8 cellular contexts compared by ENCODE assay signal in the genomic region with DNA sequence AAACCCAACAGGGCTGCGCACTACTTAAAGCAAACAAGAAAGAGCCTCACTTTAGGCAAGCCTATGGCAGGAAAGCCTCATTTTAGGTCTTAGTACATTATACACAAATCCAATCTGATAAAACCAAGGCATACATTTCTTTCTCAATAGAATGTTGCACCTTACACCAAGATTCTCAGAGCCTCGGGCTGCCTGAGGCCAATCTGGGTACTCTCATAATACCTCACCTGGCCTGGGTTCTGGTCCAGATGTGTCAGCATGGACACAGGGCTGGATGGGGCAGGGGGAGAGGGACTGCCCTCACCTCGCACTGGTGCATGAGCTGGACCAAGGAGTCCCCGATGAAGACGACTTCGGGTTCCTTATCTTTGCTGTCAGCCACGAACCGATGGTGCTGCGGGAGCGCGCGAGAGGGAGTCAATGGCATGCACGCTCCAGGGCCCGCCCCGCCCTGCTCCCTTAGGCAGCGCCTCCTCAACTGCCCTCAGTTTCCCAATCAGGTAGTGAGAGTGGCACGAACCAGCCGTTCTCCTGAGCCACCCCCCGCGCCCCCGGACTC. TPM values are rescaled to one million over a fixed set of nuclear protein-coding genes. Genes with fewer than 3 reads are reported as not detected.
DNase-seq lines count a peak whose midpoint lies in the region; ATAC-seq and TF ChIP-seq lines count a peak whose summit lies in the region.

A gene with protein sequence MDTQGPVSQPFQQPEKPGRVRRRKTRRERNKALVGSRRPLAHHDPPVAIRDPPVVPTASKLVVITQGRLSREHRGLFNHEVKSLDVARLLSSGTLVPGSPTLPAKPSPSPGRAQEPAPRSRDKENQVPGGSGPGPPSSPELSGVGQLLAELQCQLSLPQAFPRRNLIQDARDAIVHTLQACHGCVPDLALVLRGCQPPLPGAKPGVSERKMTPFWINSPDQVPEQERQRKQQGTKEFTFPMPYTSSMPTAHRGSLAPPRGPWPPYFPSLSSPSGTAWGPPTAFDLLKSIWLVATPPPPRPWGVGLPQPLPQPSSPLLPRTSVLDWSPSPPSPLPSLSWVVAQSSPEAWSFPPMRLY (plus strand): TSS at position 487 of the 559 bp plus-strand sequence. CDS start 7,453 bp downstream, outside the sequence.

- POLR2A ChIA-PET in MCF 10A (lab: Yijun Ruan, JAX) (interaction anchor here (0.5 to 2.3 kb wide), 11 partner anchors 8 to 79 kb away, joined by 3 to 11 read pairs (median 4); partner anchors contain the start of gene GSK3A), GM10248 (lab: Yijun Ruan, JAX) (interaction anchor here (0.7 kb wide), 1 partner anchor 74 kb away, joined by 4 read pairs; no protein-coding TSS in a partner anchor)

- CTCF ChIA-PET in MCF 10A (lab: Yijun Ruan, JAX) (interaction anchor here (0.6 to 1.8 kb wide), 5 partner anchors 20 to 294 kb away, joined by 3 to 8 read pairs (median 3); no protein-coding TSS in a partner anchor), GM10248 (lab: Yijun Ruan, JAX) (interaction anchor here (1.0 kb wide), 1 partner anchor 14 kb away, joined by 3 read pairs; no protein-coding TSS in a partner anchor)

- peak within 1 kb of the TSS; percentile 57 for H3K27ac Mint-ChIP-seq in MCF 10A (ENCODE audit: low read depth, unreplicated experiment)

- WGBS in liver = 21% methylated on average over 21 of the region's 21 CpGs
- WGBS in thyroid gland, 2 donors = 12 to 25% methylated on average over 6 to 17 of the region's 21 CpGs

- H3K4me1 ChIP-seq in liver (ENCODE audit: control insufficient read depth in 4 of 4, insufficient read depth in 4 of 4, low read length in 3 of 4) (peaks cover 2 to 22% (median 7%) of the 10 kb centered on the region in 4 donors), thyroid gland (peaks cover 6 to 11% of the 10 kb centered on the region in 2 donors)

- DNase-seq in activated CD4-positive, alpha-beta T cell treated with anti-CD3 and anti-CD28 coated beads for 48 hours = peak; percentile 51
- DNase-seq in activated CD4-positive, alpha-beta T cell treated with anti-CD3 and anti-CD28 coated beads, Interleukin-2, amount 50 U/mL, for 1 hour = no peak
- DNase-seq in MG63 (no peak), MCF 10A (ENCODE audit: unreplicated experiment) (no peak), thyroid gland (no peak), GM10248 (ENCODE audit: extremely low spot score) (no peak)

- H3K4me3 ChIP-seq in MG63 = peak within 1 kb of the TSS; percentile 64
- peak within 1 kb of the TSS; percentile 61 to 75 (median 67) for H3K4me3 ChIP-seq in liver (ENCODE audit: low read depth in 1 of 3, low read length in 3 of 3)
- peak within 1 kb of the TSS in 2 of 3 donors; percentile 1 to 42 for H3K4me3 ChIP-seq in thyroid gland (replicated peaks in 1 of 3)

- H3K27ac ChIP-seq in liver (ENCODE audit: low read depth in 1 of 2, low read length in 2 of 2) (peak within 1 kb of the TSS in 1 of 2 donors; percentile 50), thyroid gland (peak within 1 kb of the TSS in 1 of 3 donors; percentile 40)

- no peaks in the 10 kb centered on the region for H3K27me3 ChIP-seq in MG63
- no peaks in the 10 kb centered on the region for H3K27me3 ChIP-seq in liver (ENCODE audit: control insufficient read depth in 4 of 4, insufficient read depth in 4 of 4, low read length in 3 of 4)
- no peaks in the 10 kb centered on the region for H3K27me3 ChIP-seq in thyroid gland

- ATAC-seq in GM21737 (IDR thresholded peaks at IDR 0.05; ENCODE audit: unreplicated experiment) = no peak

- no peaks in the 10 kb centered on the region for H3K27me3 Mint-ChIP-seq in MCF 10A (ENCODE audit: insufficient read depth, unreplicated experiment)

- H3K9me3 ChIP-seq in MG63 (no peaks in the 10 kb centered on the region), liver (ENCODE audit: control insufficient read depth in 4 of 4, low read length in 3 of 4) (no peaks in the 10 kb centered on the region), thyroid gland (no peaks in the 10 kb centered on the region)

- H3K4me1 Mint-ChIP-seq in MCF 10A (ENCODE audit: insufficient read depth, unreplicated experiment) = peaks cover 11% of the 10 kb centered on the region

- H3K36me3 ChIP-seq in MG63 = peaks cover 4% of the 10 kb centered on the region
- H3K36me3 ChIP-seq in liver (ENCODE audit: control insufficient read depth in 4 of 4, insufficient read depth in 3 of 4, low read depth in 1 of 4, low read length in 3 of 4) = no peaks in the 10 kb centered on the region
- H3K36me3 ChIP-seq in thyroid gland = no peaks in the 10 kb centered on the region

- TF ChIP-seq POLR2A in thyroid gland (IDR thresholded peaks at IDR 0.05) = no peak

- no peaks in the 10 kb centered on the region for H3K9me3 Mint-ChIP-seq in MCF 10A (ENCODE audit: unreplicated experiment)

- BruUV-seq in MCF 10A (replicated peaks; lab: Mats Ljungman, UMichigan) = no TSS peak

- H3K9ac ChIP-seq in liver (ENCODE audit: low read depth in 1 of 2, low read length in 2 of 2) = no peak within 1 kb of the TSS

- no peak for TF ChIP-seq RAD21 in liver (IDR thresholded peaks at IDR 0.05)

- peak within 1 kb of the TSS; percentile 90 for H3K4me3 Mint-ChIP-seq in MCF 10A (ENCODE audit: unreplicated experiment)

- no peak for TF ChIP-seq CTCF in MCF 10A (IDR thresholded peaks at IDR 0.05; ENCODE audit: unreplicated experiment)
- no peak for TF ChIP-seq CTCF in liver (IDR thresholded peaks at IDR 0.05; ENCODE audit: low read depth, low read length, missing input control)
- no peak for TF ChIP-seq CTCF in thyroid gland (IDR thresholded peaks at IDR 0.05)
- no peak for TF ChIP-seq CTCF in GM10248 (IDR thresholded peaks at IDR 0.05; ENCODE audit: control extremely low read depth, extremely low read depth, low read depth, missing control alignments)

- peaks cover 9% of the 10 kb centered on the region for H3K36me3 Mint-ChIP-seq in MCF 10A (ENCODE audit: insufficient read depth, unreplicated experiment)

- intact Hi-C loops in MCF 10A (cut with micrococcal nuclease) (no loop called here), thyroid gland (cut with DNase I) (no loop called here)

TF ChIP-seq in liver, 16 proteins besides CTCF, POLR2A, EP300 and RAD21 (continues in another document):
- no peak for TF ChIP-seq FOXA1 (IDR thresholded peaks at IDR 0.05)
- no peak for TF ChIP-seq TAF1 (conservative IDR thresholded peaks at IDR 0.05)
- TF ChIP-seq HNF4G (IDR thresholded peaks at IDR 0.05) = no peak
- no peak for TF ChIP-seq HNF4A (conservative IDR thresholded peaks at IDR 0.05)
- TF ChIP-seq YY1 (IDR thresholded peaks at IDR 0.05) = no peak
- no peak for TF ChIP-seq GABPA (IDR thresholded peaks at IDR 0.05 in 1 of 2, conservative IDR thresholded peaks at IDR 0.05 in 1 of 2)
- TF ChIP-seq FOXA2 (IDR thresholded peaks at IDR 0.05) = no peak
- no peak for TF ChIP-seq NR2F2 (IDR thresholded peaks at IDR 0.05)
- TF ChIP-seq ATF3 (IDR thresholded peaks at IDR 0.05) = no peak
- no peak for TF ChIP-seq JUND (IDR thresholded peaks at IDR 0.05)
- TF ChIP-seq EGR1 (IDR thresholded peaks at IDR 0.05; ENCODE audit: low read depth in 2 of 2) = no peak
- no peak for TF ChIP-seq RXRA (IDR thresholded peaks at IDR 0.05)
- TF ChIP-seq ZBTB33 (IDR thresholded peaks at IDR 0.05) = no peak
- TF ChIP-seq SP1 (IDR thresholded peaks at IDR 0.05) = no peak
- no peak for TF ChIP-seq MAX (IDR thresholded peaks at IDR 0.05)

RNA-seq across cellular contexts. Expression of the gene that starts here (rescaled TPM):
- 0.13 and 0.76 TPM in 2 replicates for total RNA-seq in MG63 (2014; rRNA removed; shearing (Covaris generic); ENCODE audit: low replicate concordance)
- total RNA-seq in MCF 10A (2022) (0.30 and 0.64 TPM in 2 replicates), liver (under 1 TPM in 1 of 2 donors, not detected in 1; 0.42 TPM), thyroid gland (under 1 TPM in 2 of 4 donors, not detected in 2; 0.27 to 0.45 TPM)
- polyA plus RNA-seq in liver = under 1 TPM; 0.27 to 0.43 TPM
